In the genomic region with DNA sequence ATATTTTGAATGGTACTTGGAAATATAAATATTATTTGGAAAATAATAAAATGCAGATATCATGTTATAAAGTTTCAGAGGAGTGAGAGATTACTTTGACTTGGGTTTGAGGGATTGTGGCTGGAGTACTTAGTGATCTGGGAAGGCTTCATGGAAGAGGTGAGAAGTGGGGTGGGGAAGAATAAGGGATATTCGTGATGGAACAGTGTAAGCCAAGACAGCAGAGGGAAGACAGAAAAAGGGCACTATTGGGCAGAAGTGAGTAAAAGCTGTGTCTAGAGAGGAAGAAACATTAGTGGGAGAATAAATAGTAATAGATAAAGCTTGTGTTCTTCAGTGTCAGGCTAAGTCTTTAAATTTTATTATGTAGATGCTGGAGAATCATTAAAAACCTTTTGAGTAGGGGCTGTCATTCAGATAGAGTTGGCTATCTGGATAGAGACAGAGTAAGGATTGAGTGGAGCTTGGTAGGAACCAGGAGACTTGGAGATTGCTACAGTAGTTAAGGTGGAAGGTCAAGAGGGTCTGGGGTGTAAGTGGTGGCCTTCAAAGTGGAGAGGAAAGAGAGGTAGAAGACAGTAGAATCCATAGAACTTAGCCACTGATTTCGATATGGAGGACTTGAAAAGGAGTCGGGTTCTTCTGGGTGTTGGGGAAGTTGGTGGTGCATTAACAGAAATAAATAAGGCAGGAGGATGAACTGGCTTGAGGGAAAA, we compare ENCODE assay signal across 17 cellular contexts.
"Had no signal": no experiment of that assay in that cellular context is flagged by ENCODE, and none has a peak within 500 bp of the region (broad histone marks: within the 10 kb centered on the region; RNA-seq: fewer than 3 reads in every experiment).

No MANE protein-coding gene starts in this region.

- DNase-seq: left ventricle myocardium superior; lower lobe of right lung; natural killer cell; occipital lobe; pancreas; right lobe of liver; small intestine; stimulated activated CD4-positive, alpha-beta T cell treated with anti-CD3 and anti-CD28 coated beads, Interleukin-15, amount 100 ng/mL, for 24 hours; stimulated activated CD4-positive, alpha-beta T cell treated with anti-CD3 and anti-CD28 coated beads, Interleukin-4, amount 100 ng/mL, for 1 hour; stimulated activated CD8-positive, alpha-beta memory T cell treated with anti-CD3 and anti-CD28 coated beads, Interleukin-4, amount 100 ng/mL, for 48 hours; stimulated activated naive CD4-positive, alpha-beta T cell treated with Interleukin-2 at 50 U/mL for 16 hours; stomach; thyroid gland had no signal

- H3K4me3 ChIP-seq: coronary artery, lower lobe of right lung, pancreas, right lobe of liver, stomach, thyroid gland had no signal

- H3K36me3 ChIP-seq: lower lobe of right lung, pancreas, right lobe of liver, thyroid gland had no signal

- H3K9me3 Mint-ChIP-seq: natural killer cell, type B pancreatic cell had no signal

- H3K27ac Mint-ChIP-seq: natural killer cell, type B pancreatic cell had no signal

- H3K27ac ChIP-seq: coronary artery, lower lobe of right lung, pancreas, right lobe of liver, stomach, thyroid gland had no signal

- H3K9me3 ChIP-seq: lower lobe of right lung, pancreas, right lobe of liver, stomach, thyroid gland had no signal

- H3K27me3 Mint-ChIP-seq: type B pancreatic cell had no signal

- H3K4me3 Mint-ChIP-seq: natural killer cell, type B pancreatic cell had no signal

- ATAC-seq: left ventricle myocardium superior, lower lobe of right lung, natural killer cell, pancreas, right lobe of liver had no signal

- FAIRE-seq: frontal cortex, keratinocyte, pancreas, small intestine had no signal

- H3K27me3 ChIP-seq: pancreas, right lobe of liver, stomach, thyroid gland had no signal

- H3K4me1 ChIP-seq: pancreas had no signal
